ENCODE assay signal across 37 cellular contexts in genomic region chr9:35422753-35423152, GRCh38.
"Had no signal": no experiment of that assay in that cellular context is flagged by ENCODE, and none has a peak within 500 bp of the region (broad histone marks: within the 10 kb centered on the region; RNA-seq: fewer than 3 reads in every experiment).

No MANE protein-coding gene starts in this region.

- H3K4me1 Mint-ChIP-seq: activated CD4-positive, alpha-beta memory T cell treated with anti-CD3 and anti-CD28 coated beads, Interleukin-2, amount 10 ng/mL, durations not matched to agents 7 days and 5 days; activated CD4-positive, alpha-beta T cell treated with anti-CD3 and anti-CD28 coated beads for 36 hours; activated CD4-positive, alpha-beta T cell treated with anti-CD3 and anti-CD28 coated beads, Interleukin-2, amount 10 ng/mL, durations not matched to agents 7 days and 5 days; activated CD8-positive, alpha-beta memory T cell treated with anti-CD3 and anti-CD28 coated beads, Interleukin-2, amount 10 ng/mL, durations not matched to agents 7 days and 5 days; activated naive CD4-positive, alpha-beta T cell treated with anti-CD3 and anti-CD28 coated beads, Interleukin-2, amount 10 ng/mL, durations not matched to agents 7 days and 5 days; activated naive CD4-positive, alpha-beta T cell treated with anti-CD3 and anti-CD28 coated beads, Interleukin-2, amount 50 U/mL, for 24 hours; activated naive CD8-positive, alpha-beta T cell treated with anti-CD3 and anti-CD28 coated beads, Interleukin-2, amount 10 ng/mL, durations not matched to agents 7 days and 5 days; activated naive CD8-positive, alpha-beta T cell treated with anti-CD3 and anti-CD28 coated beads, Interleukin-2, amount 50 U/mL, for 24 hours; central memory CD8-positive, alpha-beta T cell; WTC11 had no signal

- DNase-seq: activated CD4-positive, alpha-beta memory T cell treated with anti-CD3 and anti-CD28 coated beads, Interleukin-2, amount 10 ng/mL, durations not matched to agents 7 days and 5 days; activated CD4-positive, alpha-beta T cell treated with anti-CD3 and anti-CD28 coated beads for 1 hour; activated CD4-positive, alpha-beta T cell treated with anti-CD3 and anti-CD28 coated beads for 36 hours; activated CD4-positive, alpha-beta T cell treated with anti-CD3 and anti-CD28 coated beads for 48 hours; activated CD4-positive, alpha-beta T cell treated with anti-CD3 and anti-CD28 coated beads, Interleukin-2, amount 10 ng/mL, durations not matched to agents 7 days and 5 days; activated CD4-positive, alpha-beta T cell treated with anti-CD3 and anti-CD28 coated beads, Interleukin-2, amount 50 U/mL, for 48 hours; activated CD4-positive, CD25-positive, alpha-beta regulatory T cell; activated CD8-positive, alpha-beta memory T cell treated with anti-CD3 and anti-CD28 coated beads for 24 hours; activated CD8-positive, alpha-beta memory T cell treated with anti-CD3 and anti-CD28 coated beads, Interleukin-2, amount 10 ng/mL, durations not matched to agents 7 days and 5 days; activated CD8-positive, alpha-beta memory T cell treated with anti-CD3 and anti-CD28 coated beads, Interleukin-2, amount 50 U/mL, for 48 hours; activated CD8-positive, alpha-beta T cell treated with anti-CD3 and anti-CD28 coated beads, Interleukin-2, amount 10 ng/mL, durations not matched to agents 7 days and 5 days; activated effector memory CD4-positive, alpha-beta T cell treated with Interleukin-2 at 50 U/mL for 16 hours; activated gamma-delta T cell; activated naive CD4-positive, alpha-beta T cell treated with anti-CD3 and anti-CD28 coated beads, Interleukin-2, amount 10 ng/mL, durations not matched to agents 7 days and 5 days; activated naive CD4-positive, alpha-beta T cell treated with Interleukin-2 at 50 U/mL for 16 hours; activated naive CD8-positive, alpha-beta T cell treated with anti-CD3 and anti-CD28 coated beads, Interleukin-2, amount 10 ng/mL, durations not matched to agents 7 days and 5 days; activated naive CD8-positive, alpha-beta T cell treated with anti-CD3 and anti-CD28 coated beads, Interleukin-2, amount 50 U/mL, for 24 hours; activated T-cell treated with anti-CD3 and anti-CD28 coated beads, Interleukin-2, amount 50 U/mL, for 24 hours; activated T-cell treated with anti-CD3 and anti-CD28 coated beads, Interleukin-2, amount 50 U/mL, for 48 hours; amygdala; anterior cingulate cortex; brain microvascular endothelial cell; cerebellar nuclear complex; T-helper 1 cell; T-helper 2 cell; T-helper 9 cell; WERI-Rb-1 had no signal

- H3K4me1 ChIP-seq: ascending aorta, breast epithelium had no signal

- H3K27me3 ChIP-seq: ascending aorta, brain microvascular endothelial cell, breast epithelium had no signal

- H3K4me3 Mint-ChIP-seq: activated CD4-positive, alpha-beta memory T cell treated with anti-CD3 and anti-CD28 coated beads, Interleukin-2, amount 10 ng/mL, durations not matched to agents 7 days and 5 days; activated CD4-positive, alpha-beta T cell treated with anti-CD3 and anti-CD28 coated beads for 36 hours; activated CD4-positive, alpha-beta T cell treated with anti-CD3 and anti-CD28 coated beads, Interleukin-2, amount 10 ng/mL, durations not matched to agents 7 days and 5 days; activated CD8-positive, alpha-beta memory T cell treated with anti-CD3 and anti-CD28 coated beads, Interleukin-2, amount 10 ng/mL, durations not matched to agents 7 days and 5 days; activated CD8-positive, alpha-beta T cell treated with anti-CD3 and anti-CD28 coated beads, Interleukin-2, amount 10 ng/mL, durations not matched to agents 7 days and 5 days; activated naive CD4-positive, alpha-beta T cell treated with anti-CD3 and anti-CD28 coated beads, Interleukin-2, amount 10 ng/mL, durations not matched to agents 7 days and 5 days; activated naive CD4-positive, alpha-beta T cell treated with anti-CD3 and anti-CD28 coated beads, Interleukin-2, amount 50 U/mL, for 24 hours; activated naive CD8-positive, alpha-beta T cell; activated naive CD8-positive, alpha-beta T cell treated with anti-CD3 and anti-CD28 coated beads, Interleukin-2, amount 10 ng/mL, durations not matched to agents 7 days and 5 days; activated naive CD8-positive, alpha-beta T cell treated with anti-CD3 and anti-CD28 coated beads, Interleukin-2, amount 50 U/mL, for 24 hours; activated T-cell treated with anti-CD3 and anti-CD28 coated beads, Interleukin-2, amount 50 U/mL, for 24 hours; central memory CD8-positive, alpha-beta T cell; T-helper 1 cell treated with Interleukin-12 subunit alpha and Interleukin-12 subunit beta and Interleukin-4 antibody, amounts not matched to agents 30 μg/mL and 1 μg/mL, for 36 hours; T-helper 2 cell treated with Interferon-gamma antibody and Interleukin-4, amounts not matched to agents 5 μg/mL and 100 μg/mL, for 36 hours; WTC11 had no signal

- H3K27ac Mint-ChIP-seq: activated CD4-positive, alpha-beta memory T cell treated with anti-CD3 and anti-CD28 coated beads, Interleukin-2, amount 10 ng/mL, durations not matched to agents 7 days and 5 days; activated CD4-positive, alpha-beta T cell treated with anti-CD3 and anti-CD28 coated beads for 36 hours; activated CD4-positive, alpha-beta T cell treated with anti-CD3 and anti-CD28 coated beads, Interleukin-2, amount 10 ng/mL, durations not matched to agents 7 days and 5 days; activated CD8-positive, alpha-beta memory T cell treated with anti-CD3 and anti-CD28 coated beads, Interleukin-2, amount 10 ng/mL, durations not matched to agents 7 days and 5 days; activated CD8-positive, alpha-beta T cell treated with anti-CD3 and anti-CD28 coated beads, Interleukin-2, amount 10 ng/mL, durations not matched to agents 7 days and 5 days; activated naive CD4-positive, alpha-beta T cell treated with anti-CD3 and anti-CD28 coated beads, Interleukin-2, amount 10 ng/mL, durations not matched to agents 7 days and 5 days; activated naive CD4-positive, alpha-beta T cell treated with anti-CD3 and anti-CD28 coated beads, Interleukin-2, amount 50 U/mL, for 24 hours; activated naive CD8-positive, alpha-beta T cell; activated naive CD8-positive, alpha-beta T cell treated with anti-CD3 and anti-CD28 coated beads, Interleukin-2, amount 10 ng/mL, durations not matched to agents 7 days and 5 days; activated naive CD8-positive, alpha-beta T cell treated with anti-CD3 and anti-CD28 coated beads, Interleukin-2, amount 50 U/mL, for 24 hours; activated T-cell treated with anti-CD3 and anti-CD28 coated beads, Interleukin-2, amount 50 U/mL, for 24 hours; activated T-helper 2 cell treated with anti-CD3 and anti-CD28 coated beads, Interferon-gamma antibody, Interleukin-2, Interleukin-4, amounts not matched to agents 10 μg/mL and 5 μg/mL and 100 μg/mL, durations not matched to agents 14 hours and 24 hours and 36 hours; T-helper 1 cell treated with Interleukin-12 subunit alpha and Interleukin-12 subunit beta and Interleukin-4 antibody, amounts not matched to agents 30 μg/mL and 1 μg/mL, for 36 hours; T-helper 2 cell treated with Interferon-gamma antibody and Interleukin-4, amounts not matched to agents 5 μg/mL and 100 μg/mL, for 36 hours; WTC11 had no signal

- H3K36me3 Mint-ChIP-seq: activated CD8-positive, alpha-beta memory T cell treated with anti-CD3 and anti-CD28 coated beads, Interleukin-2, amount 10 ng/mL, durations not matched to agents 7 days and 5 days; activated naive CD4-positive, alpha-beta T cell treated with anti-CD3 and anti-CD28 coated beads, Interleukin-2, amount 10 ng/mL, durations not matched to agents 7 days and 5 days; activated naive CD4-positive, alpha-beta T cell treated with anti-CD3 and anti-CD28 coated beads, Interleukin-2, amount 50 U/mL, for 24 hours; activated naive CD8-positive, alpha-beta T cell treated with anti-CD3 and anti-CD28 coated beads, Interleukin-2, amount 10 ng/mL, durations not matched to agents 7 days and 5 days; WTC11 had no signal

- H3K9me3 ChIP-seq: ascending aorta, breast epithelium had no signal

- H3K36me3 ChIP-seq: ascending aorta, brain microvascular endothelial cell, breast epithelium, WERI-Rb-1 had no signal

- H3K4me3 ChIP-seq: ascending aorta, breast epithelium had no signal

- ATAC-seq: activated CD4-positive, alpha-beta T cell treated with anti-CD3 and anti-CD28 coated beads for 36 hours; activated CD4-positive, CD25-positive, alpha-beta regulatory T cell treated with anti-CD3 and anti-CD28 coated beads, Interleukin-2, amount 50 U/mL, for 24 hours; activated CD8-positive, alpha-beta memory T cell treated with anti-CD3 and anti-CD28 coated beads, Interleukin-2, amount 10 ng/mL, durations not matched to agents 7 days and 5 days; activated CD8-positive, alpha-beta T cell treated with anti-CD3 and anti-CD28 coated beads, Interleukin-2, amount 10 ng/mL, durations not matched to agents 7 days and 5 days; activated naive CD8-positive, alpha-beta T cell treated with anti-CD3 and anti-CD28 coated beads, Interleukin-2, amount 50 U/mL, for 24 hours; WTC11 had no signal

- H3K27ac ChIP-seq: ascending aorta, brain microvascular endothelial cell, breast epithelium, WERI-Rb-1 had no signal

- H3K9me3 Mint-ChIP-seq: activated CD4-positive, alpha-beta memory T cell treated with anti-CD3 and anti-CD28 coated beads, Interleukin-2, amount 10 ng/mL, durations not matched to agents 7 days and 5 days; activated CD4-positive, alpha-beta T cell treated with anti-CD3 and anti-CD28 coated beads, Interleukin-2, amount 10 ng/mL, durations not matched to agents 7 days and 5 days; activated naive CD4-positive, alpha-beta T cell treated with anti-CD3 and anti-CD28 coated beads, Interleukin-2, amount 10 ng/mL, durations not matched to agents 7 days and 5 days; activated T-cell treated with anti-CD3 and anti-CD28 coated beads, Interleukin-2, amount 50 U/mL, for 24 hours; activated T-helper 2 cell treated with anti-CD3 and anti-CD28 coated beads, Interferon-gamma antibody, Interleukin-2, Interleukin-4, amounts not matched to agents 10 μg/mL and 5 μg/mL and 100 μg/mL, durations not matched to agents 14 hours and 24 hours and 36 hours; central memory CD8-positive, alpha-beta T cell; T-helper 1 cell treated with Interleukin-12 subunit alpha and Interleukin-12 subunit beta and Interleukin-4 antibody, amounts not matched to agents 30 μg/mL and 1 μg/mL, for 36 hours; T-helper 2 cell treated with Interferon-gamma antibody and Interleukin-4, amounts not matched to agents 5 μg/mL and 100 μg/mL, for 36 hours; WTC11 had no signal
